Comparison of ENCODE assay signal across 13 cellular contexts in genomic region chr2:1081411-1082225, GRCh38.
DNase-seq lines count a peak whose midpoint lies in the region; ATAC-seq and TF ChIP-seq lines count a peak whose summit lies in the region.
"Had no signal": no experiment of that assay in that cellular context is flagged by ENCODE, and none has a peak within 500 bp of the region (broad histone marks: within the 10 kb centered on the region; RNA-seq: fewer than 3 reads in every experiment).

No MANE protein-coding gene starts in this region.

- TF ChIP-seq POLR2A in prostate gland (IDR thresholded peaks at IDR 0.05) (no peak), suprapubic skin (IDR thresholded peaks at IDR 0.05) (no peak)

- H3K4me1 Mint-ChIP-seq in activated T-helper 2 cell treated with anti-CD3 and anti-CD28 coated beads, Interferon-gamma antibody, Interleukin-2, Interleukin-4, amounts not matched to agents 10 μg/mL and 5 μg/mL and 100 μg/mL, durations not matched to agents 14 hours and 24 hours and 36 hours (ENCODE audit: low read depth): no peaks in the 10 kb centered on the region
- H3K4me1 Mint-ChIP-seq: stimulated activated naive B cell treated with anti-CD40 and anti-IgM and Interleukin-4, amounts not matched to agents 10 μg/mL and 1 μg/mL and 100 μg/mL, for 72 hours had no signal

- H3K27ac ChIP-seq in prostate gland (no peak overlapping the region), suprapubic skin (no peak overlapping the region)

- intact Hi-C loops in prostate gland (cut with DNase I): no loop called here
- intact Hi-C loops in activated T-helper 2 cell treated with anti-CD3 and anti-CD28 coated beads, Interferon-gamma antibody, Interleukin-2, Interleukin-4, amounts not matched to agents 10 μg/mL and 5 μg/mL and 100 μg/mL, durations not matched to agents 14 hours and 24 hours and 36 hours (cut with micrococcal nuclease): no loop called here

- H3K27me3 Mint-ChIP-seq in activated T-helper 2 cell treated with anti-CD3 and anti-CD28 coated beads, Interferon-gamma antibody, Interleukin-2, Interleukin-4, amounts not matched to agents 10 μg/mL and 5 μg/mL and 100 μg/mL, durations not matched to agents 14 hours and 24 hours and 36 hours (ENCODE audit: low read depth): no peaks in the 10 kb centered on the region

- no peak for TF ChIP-seq EP300 in suprapubic skin (IDR thresholded peaks at IDR 0.05)

- H3K36me3 ChIP-seq in prostate gland (no peaks in the 10 kb centered on the region), suprapubic skin (no peaks in the 10 kb centered on the region)

- no peak for ATAC-seq in HG03457 (IDR thresholded peaks at IDR 0.05; ENCODE audit: unreplicated experiment)
- ATAC-seq: CD8-positive, alpha-beta T cell; stimulated activated naive B cell treated with anti-CD40 and anti-IgM and Interleukin-4, amounts not matched to agents 10 μg/mL and 1 μg/mL and 100 μg/mL, for 72 hours had no signal

- WGBS in prostate gland: 47% methylated on average over 15 of the region's 15 CpGs
- WGBS in suprapubic skin: 56% methylated on average over 15 of the region's 15 CpGs

- H3K27ac Mint-ChIP-seq in activated T-helper 2 cell treated with anti-CD3 and anti-CD28 coated beads, Interferon-gamma antibody, Interleukin-2, Interleukin-4, amounts not matched to agents 10 μg/mL and 5 μg/mL and 100 μg/mL, durations not matched to agents 14 hours and 24 hours and 36 hours: no peak overlapping the region
- H3K27ac Mint-ChIP-seq: CD8-positive, alpha-beta T cell; stimulated activated naive B cell treated with anti-CD40 and anti-IgM and Interleukin-4, amounts not matched to agents 10 μg/mL and 1 μg/mL and 100 μg/mL, for 72 hours had no signal

- H3K4me3 Mint-ChIP-seq in activated T-helper 2 cell treated with anti-CD3 and anti-CD28 coated beads, Interferon-gamma antibody, Interleukin-2, Interleukin-4, amounts not matched to agents 10 μg/mL and 5 μg/mL and 100 μg/mL, durations not matched to agents 14 hours and 24 hours and 36 hours (ENCODE audit: low read depth): no peak overlapping the region
- H3K4me3 Mint-ChIP-seq: CD8-positive, alpha-beta T cell; stimulated activated naive B cell treated with anti-CD40 and anti-IgM and Interleukin-4, amounts not matched to agents 10 μg/mL and 1 μg/mL and 100 μg/mL, for 72 hours had no signal

- H3K4me3 ChIP-seq in fibroblast of villous mesenchyme (ENCODE audit: low read depth, low read length): no peak overlapping the region
- no peak overlapping the region for H3K4me3 ChIP-seq in prostate gland
- no peak overlapping the region for H3K4me3 ChIP-seq in suprapubic skin

- peak; percentile 38 for DNase-seq in Daoy (ENCODE audit: low read depth)
- peak; percentile 19 for DNase-seq in RPMI7951 (ENCODE audit: low read depth)
- DNase-seq in fibroblast of villous mesenchyme (ENCODE audit: low read depth): peak; percentile 12
- peak; percentile 44 for DNase-seq in prostate gland (ENCODE audit: low spot score)
- no peak for DNase-seq in foreskin melanocyte
- DNase-seq in suprapubic skin (ENCODE audit: low spot score in 2 of 2): no peak
- no peak for DNase-seq in activated T-helper 2 cell treated with anti-CD3 and anti-CD28 coated beads, Interferon-gamma antibody, Interleukin-2, Interleukin-4, amounts not matched to agents 10 μg/mL and 5 μg/mL and 100 μg/mL, durations not matched to agents 14 hours and 24 hours and 36 hours (ENCODE audit: low spot score)
- DNase-seq: activated CD4-positive, alpha-beta T cell treated with anti-CD3 and anti-CD28 coated beads for 1 hour; CD8-positive, alpha-beta T cell; cortex of kidney; stimulated activated CD4-positive, alpha-beta T cell treated with anti-CD3 and anti-CD28 coated beads, Interleukin-4, amount 100 ng/mL, for 24 hours; stimulated activated naive B cell treated with anti-CD40 and anti-IgM and Interleukin-4, amounts not matched to agents 10 μg/mL and 1 μg/mL and 100 μg/mL, for 72 hours had no signal

- no peaks in the 10 kb centered on the region for H3K4me1 ChIP-seq in prostate gland (replicated peaks)
- H3K4me1 ChIP-seq in suprapubic skin: peaks cover 6% of the 10 kb centered on the region

- no peaks in the 10 kb centered on the region for H3K36me3 Mint-ChIP-seq in activated T-helper 2 cell treated with anti-CD3 and anti-CD28 coated beads, Interferon-gamma antibody, Interleukin-2, Interleukin-4, amounts not matched to agents 10 μg/mL and 5 μg/mL and 100 μg/mL, durations not matched to agents 14 hours and 24 hours and 36 hours (ENCODE audit: low read depth)
- H3K36me3 Mint-ChIP-seq: CD8-positive, alpha-beta T cell; stimulated activated naive B cell treated with anti-CD40 and anti-IgM and Interleukin-4, amounts not matched to agents 10 μg/mL and 1 μg/mL and 100 μg/mL, for 72 hours had no signal

- no peaks in the 10 kb centered on the region for H3K9me3 ChIP-seq in prostate gland
- no peaks in the 10 kb centered on the region for H3K9me3 ChIP-seq in suprapubic skin

- no peak for TF ChIP-seq CTCF in fibroblast of villous mesenchyme (IDR thresholded peaks at IDR 0.05; ENCODE audit: insufficient read depth, low read depth, low read length)
- TF ChIP-seq CTCF in prostate gland (IDR thresholded peaks at IDR 0.05): no peak
- no peak for TF ChIP-seq CTCF in suprapubic skin (IDR thresholded peaks at IDR 0.05)

- H3K27me3 ChIP-seq in prostate gland (replicated peaks; ENCODE audit: insufficient read depth) (no peaks in the 10 kb centered on the region), suprapubic skin (no peaks in the 10 kb centered on the region)

- H3K9me3 Mint-ChIP-seq in activated T-helper 2 cell treated with anti-CD3 and anti-CD28 coated beads, Interferon-gamma antibody, Interleukin-2, Interleukin-4, amounts not matched to agents 10 μg/mL and 5 μg/mL and 100 μg/mL, durations not matched to agents 14 hours and 24 hours and 36 hours: no peaks in the 10 kb centered on the region
- H3K9me3 Mint-ChIP-seq: CD8-positive, alpha-beta T cell; stimulated activated naive B cell treated with anti-CD40 and anti-IgM and Interleukin-4, amounts not matched to agents 10 μg/mL and 1 μg/mL and 100 μg/mL, for 72 hours had no signal

Comparison
In these comparisons a context has a peak if more than half of its experiments do, and no peak if none do; other contexts are left out.
1. DNase-seq: peak in Daoy (single experiment), RPMI7951 (single experiment), fibroblast of villous mesenchyme (single experiment) and prostate gland (single experiment); none in foreskin melanocyte (single experiment), suprapubic skin (0 of 2) and activated T-helper 2 cell treated with anti-CD3 and anti-CD28 coated beads, Interferon-gamma antibody, Interleukin-2, Interleukin-4, amounts not matched to agents 10 μg/mL and 5 μg/mL and 100 μg/mL, durations not matched to agents 14 hours and 24 hours and 36 hours (single experiment).